ENCODE assay signal across 8 cellular contexts in genomic region chr4:6278801-6279197, GRCh38. TPM values are rescaled to one million over a fixed set of nuclear protein-coding genes. Genes with fewer than 3 reads are reported as not detected.
DNase-seq lines count a peak whose midpoint lies in the region; ATAC-seq and TF ChIP-seq lines count a peak whose summit lies in the region.

No MANE protein-coding gene starts in this region.

- H3K9me3 ChIP-seq in stomach: no peaks in the 10 kb centered on the region

- intact Hi-C loops in stomach (cut with DNase I; ENCODE audit: low total_unique reads): no loop called here

- H3K27ac ChIP-seq in stomach: peak overlapping the region; percentile 31 to 97 (median 52)

- WGBS in stomach, 5 donors: 25 to 42% (median 28%) methylated on average over 9 to 10 of the region's 10 CpGs

- no peak for TF ChIP-seq POLR2A in stomach (IDR thresholded peaks at IDR 0.05)

- TF ChIP-seq CTCF in stomach (IDR thresholded peaks at IDR 0.05): no peak

- peak; percentile 93 for ATAC-seq in GM21360 (IDR thresholded peaks at IDR 0.05; ENCODE audit: unreplicated experiment)
- ATAC-seq in HG03558 (IDR thresholded peaks at IDR 0.05; ENCODE audit: extremely low read depth, unreplicated experiment): peak; percentile 86

- no peak overlapping the region for H3K4me3 ChIP-seq in stomach

- H3K4me1 ChIP-seq in stomach: peaks cover 44 to 93% (median 79%) of the 10 kb centered on the region in 4 donors

- peaks cover 4 to 49% (median 46%) of the 10 kb centered on the region in 4 donors for H3K36me3 ChIP-seq in stomach

- no peaks in the 10 kb centered on the region for H3K27me3 ChIP-seq in stomach

- TF ChIP-seq EP300 in stomach (IDR thresholded peaks at IDR 0.05): no peak

- peak; percentile 79 for DNase-seq in GDM1 (lab: John Stamatoyannopoulos, UW)
- peak; percentile 22 for DNase-seq in fibroblast of peridontal ligament (ENCODE audit: extremely low read depth)
- no peak for DNase-seq in stomach
- DNase-seq in pons (ENCODE audit: low spot score): no peak
- no peak for DNase-seq in stimulated activated naive CD4-positive, alpha-beta T cell (lab: John Stamatoyannopoulos, UW)
- no peak for DNase-seq in HPDE6-E6E7 (ENCODE audit: extremely low spot score)

RNA-seq across cellular contexts. Expression of gene WFS1, which starts 9.1 kb away (rescaled TPM):
- 10 to 100 TPM; 13.8 to 60.7 (median 22.3) TPM for total RNA-seq in stomach
- polyA plus RNA-seq in stomach: 10 to 100 TPM in 1 of 3 donors, 1 to 10 TPM in 2; 4.1 to 11.6 (median 6.2) TPM

Comparison
In these comparisons a context has a peak if more than half of its experiments do, and no peak if none do; other contexts are left out.
1. DNase-seq: peak in GDM1 (single experiment) and fibroblast of peridontal ligament (single experiment); none in stomach (single experiment), pons (single experiment), stimulated activated naive CD4-positive, alpha-beta T cell (0 of 6) and HPDE6-E6E7 (single experiment).